ENCODE assay signal across 23 cellular contexts in the genomic region with DNA sequence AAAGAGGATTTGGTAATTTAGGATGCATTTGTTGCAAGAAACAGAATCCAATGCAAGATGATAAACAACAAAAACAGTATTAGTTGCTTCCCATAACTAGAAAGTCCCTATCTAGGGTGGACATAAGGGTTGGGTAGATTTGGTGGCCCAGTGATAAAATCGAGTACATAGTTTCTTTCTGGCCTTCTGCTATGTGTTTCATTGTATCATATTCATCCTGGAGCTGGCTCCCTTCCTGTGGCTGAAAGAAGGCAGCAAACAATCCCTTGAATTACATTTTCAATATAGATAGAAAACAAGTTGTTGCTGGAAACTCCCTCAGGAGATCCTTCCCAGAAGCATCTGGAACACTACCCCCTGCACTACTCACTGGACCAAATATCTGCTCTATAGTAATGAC.
"Had no signal": no experiment of that assay in that cellular context is flagged by ENCODE, and none has a peak within 500 bp of the region (broad histone marks: within the 10 kb centered on the region; RNA-seq: fewer than 3 reads in every experiment).

No MANE protein-coding gene starts in this region.

- H3K36me3 ChIP-seq: neural progenitor cell, pancreas, prostate gland, right atrium auricular region, right lobe of liver, sigmoid colon, stomach, tibial artery, transverse colon, upper lobe of right lung, uterus had no signal

- H3K4me3 ChIP-seq: neural progenitor cell, pancreas, prostate gland, right atrium auricular region, right lobe of liver, sigmoid colon, stomach, tibial artery, transverse colon, upper lobe of right lung, uterus had no signal

- H3K27ac ChIP-seq: neural progenitor cell, pancreas, prostate gland, right atrium auricular region, right lobe of liver, sigmoid colon, stomach, tibial artery, transverse colon, upper lobe of right lung, uterus had no signal

- H3K9me3 ChIP-seq: pancreas, prostate gland, right atrium auricular region, right lobe of liver, sigmoid colon, stomach, tibial artery, transverse colon, upper lobe of right lung, uterus had no signal

- H3K27me3 ChIP-seq: neural progenitor cell, pancreas, right atrium auricular region, right lobe of liver, sigmoid colon, stomach, tibial artery, transverse colon, upper lobe of right lung, uterus had no signal

- H3K4me1 ChIP-seq: neural progenitor cell, pancreas, prostate gland, right atrium auricular region, right lobe of liver, tibial artery, transverse colon, upper lobe of right lung, uterus had no signal

- ATAC-seq: naive thymus-derived CD4-positive, alpha-beta T cell; natural killer cell; pancreas; right lobe of liver; stimulated activated effector memory CD8-positive, alpha-beta T cell treated with anti-CD3 and anti-CD28 coated beads, Interleukin-12 subunit alpha, Interleukin-12 subunit beta, amount 100 ng/mL, for 72 hours; stimulated activated naive B cell treated with anti-CD40 and anti-IgM and Interleukin-4, amounts not matched to agents 10 μg/mL and 1 μg/mL and 100 μg/mL, for 72 hours; upper lobe of right lung had no signal

- DNase-seq: naive thymus-derived CD4-positive, alpha-beta T cell; natural killer cell; occipital lobe; pancreas; retina; right lobe of liver; sigmoid colon; small intestine; stimulated activated CD4-positive, alpha-beta T cell treated with anti-CD3 and anti-CD28 coated beads, Interleukin-15, amount 100 ng/mL, for 24 hours; stimulated activated CD4-positive, alpha-beta T cell treated with anti-CD3 and anti-CD28 coated beads, Interleukin-2, amount 100 ng/mL, for 24 hours; stimulated activated CD4-positive, alpha-beta T cell treated with anti-CD3 and anti-CD28 coated beads, Interleukin-2, amount 100 ng/mL, for 48 hours; stimulated activated CD4-positive, alpha-beta T cell treated with anti-CD3 and anti-CD28 coated beads, Interleukin-4, amount 100 ng/mL, for 24 hours; stimulated activated naive B cell treated with anti-CD40 and anti-IgM and Interleukin-4, amounts not matched to agents 10 μg/mL and 1 μg/mL and 100 μg/mL, for 72 hours; stimulated activated naive CD4-positive, alpha-beta T cell treated with Interleukin-2 at 50 U/mL for 16 hours; stomach; tibial artery; transverse colon; upper lobe of right lung; uterus had no signal
